Comparison of ENCODE assay signal across 8 cellular contexts in genomic region chr4:146243141-146243882, GRCh38. TPM values are rescaled to one million over a fixed set of nuclear protein-coding genes. Genes with fewer than 3 reads are reported as not detected.
A peak's percentile ranks its signal among the peaks of the same experiment; 100 is the strongest.
DNase-seq lines count a peak whose midpoint lies in the region; ATAC-seq and TF ChIP-seq lines count a peak whose summit lies in the region.

No MANE protein-coding gene starts in this region.

- no peaks in the 10 kb centered on the region for H3K27me3 Mint-ChIP-seq in activated CD8-positive, alpha-beta T cell treated with anti-CD3 and anti-CD28 coated beads, Interleukin-2, amount 10 ng/mL, durations not matched to agents 7 days and 5 days (ENCODE audit: low read depth)

- peak overlapping the region; percentile 44 for H3K4me3 Mint-ChIP-seq in activated CD8-positive, alpha-beta T cell treated with anti-CD3 and anti-CD28 coated beads, Interleukin-2, amount 10 ng/mL, durations not matched to agents 7 days and 5 days

- no peaks in the 10 kb centered on the region for H3K9me3 Mint-ChIP-seq in activated CD8-positive, alpha-beta T cell treated with anti-CD3 and anti-CD28 coated beads, Interleukin-2, amount 10 ng/mL, durations not matched to agents 7 days and 5 days (ENCODE audit: insufficient read depth)

- TF ChIP-seq POLR2A in erythroblast (IDR thresholded peaks at IDR 0.05; ENCODE audit: low read length): no peak

- TF ChIP-seq RAD21 in Ishikawa (IDR thresholded peaks at IDR 0.05; ENCODE audit: low read depth): no peak

- H3K36me3 Mint-ChIP-seq in activated CD8-positive, alpha-beta T cell treated with anti-CD3 and anti-CD28 coated beads, Interleukin-2, amount 10 ng/mL, durations not matched to agents 7 days and 5 days (ENCODE audit: low read depth): no peaks in the 10 kb centered on the region

- DNase-seq in CMK (ENCODE audit: low read depth) (peak; percentile 20), erythroblast (lab: John Stamatoyannopoulos, UW) (peak; percentile 17 to 48), HK-2 (ENCODE audit: unreplicated experiment) (no peak), NCI-H82 treated with DMSO at 0.1 percent for 48 hours (lab: John Stamatoyannopoulos, UW; ENCODE audit: unreplicated experiment) (no peak)
- peak; percentile 55 for DNase-seq in activated CD8-positive, alpha-beta T cell treated with anti-CD3 and anti-CD28 coated beads, Interleukin-2, amount 10 ng/mL, durations not matched to agents 7 days and 5 days
- DNase-seq in stimulated activated CD4-positive, alpha-beta T cell treated with anti-CD3 and anti-CD28 coated beads, Interleukin-2, amount 100 ng/mL, for 24 hours: peak; percentile 56 to 75

- peak; percentile 80 for ATAC-seq in GM21447 (IDR thresholded peaks at IDR 0.05; ENCODE audit: unreplicated experiment)
- peak; percentile 71 for ATAC-seq in activated CD8-positive, alpha-beta T cell treated with anti-CD3 and anti-CD28 coated beads, Interleukin-2, amount 10 ng/mL, durations not matched to agents 7 days and 5 days

- no peak overlapping the region for H3K27ac Mint-ChIP-seq in activated CD8-positive, alpha-beta T cell treated with anti-CD3 and anti-CD28 coated beads, Interleukin-2, amount 10 ng/mL, durations not matched to agents 7 days and 5 days

- POLR2A ChIA-PET in activated CD8-positive, alpha-beta T cell treated with anti-CD3 and anti-CD28 coated beads, Interleukin-2, amount 10 ng/mL, durations not matched to agents 7 days and 5 days (lab: Charles Lee): no interaction called here

- H3K4me1 Mint-ChIP-seq in activated CD8-positive, alpha-beta T cell treated with anti-CD3 and anti-CD28 coated beads, Interleukin-2, amount 10 ng/mL, durations not matched to agents 7 days and 5 days (ENCODE audit: low read depth): peaks cover 7% of the 10 kb centered on the region

- TF ChIP-seq EP300 in Ishikawa (IDR thresholded peaks at IDR 0.05; ENCODE audit: borderline replicate concordance): no peak

- CTCF ChIA-PET in activated CD8-positive, alpha-beta T cell treated with anti-CD3 and anti-CD28 coated beads, Interleukin-2, amount 10 ng/mL, durations not matched to agents 7 days and 5 days (lab: Charles Lee): interaction anchor here (1.1 to 1.6 kb wide), 3 partner anchors 17 to 854 kb away, joined by 3 to 5 read pairs (median 3); no protein-coding TSS in a partner anchor

TF ChIP-seq in Ishikawa, 13 proteins besides CTCF, POLR2A, EP300 and RAD21:
- TF ChIP-seq ZBTB7A (IDR thresholded peaks at IDR 0.05; ENCODE audit: low read depth) (0 out of 2 replicates have a peak, but pooled peaks have one; percentile 66), TCF12 (IDR thresholded peaks at IDR 0.05; ENCODE audit: low read depth) (no peak), NFIC (IDR thresholded peaks at IDR 0.05) (no peak), YY1 (IDR thresholded peaks at IDR 0.05; ENCODE audit: low read depth) (no peak)

RNA-seq across cellular contexts. Expression of gene REELD1, which starts 29.0 kb away (rescaled TPM):
- not detected for total RNA-seq in activated CD8-positive, alpha-beta T cell treated with anti-CD3 and anti-CD28 coated beads, Interleukin-2, amount 10 ng/mL, durations not matched to agents 7 days and 5 days

Comparison
In these comparisons a context has a peak if more than half of its experiments do, and no peak if none do; other contexts are left out.
1. DNase-seq: peak in CMK (single experiment), activated CD8-positive, alpha-beta T cell treated with anti-CD3 and anti-CD28 coated beads, Interleukin-2, amount 10 ng/mL, durations not matched to agents 7 days and 5 days (single experiment), erythroblast (2 of 2) and stimulated activated CD4-positive, alpha-beta T cell treated with anti-CD3 and anti-CD28 coated beads, Interleukin-2, amount 100 ng/mL, for 24 hours (2 of 2); none in HK-2 (single experiment) and NCI-H82 treated with DMSO at 0.1 percent for 48 hours (single experiment).